23 cellular contexts compared by ENCODE assay signal in the genomic region with DNA sequence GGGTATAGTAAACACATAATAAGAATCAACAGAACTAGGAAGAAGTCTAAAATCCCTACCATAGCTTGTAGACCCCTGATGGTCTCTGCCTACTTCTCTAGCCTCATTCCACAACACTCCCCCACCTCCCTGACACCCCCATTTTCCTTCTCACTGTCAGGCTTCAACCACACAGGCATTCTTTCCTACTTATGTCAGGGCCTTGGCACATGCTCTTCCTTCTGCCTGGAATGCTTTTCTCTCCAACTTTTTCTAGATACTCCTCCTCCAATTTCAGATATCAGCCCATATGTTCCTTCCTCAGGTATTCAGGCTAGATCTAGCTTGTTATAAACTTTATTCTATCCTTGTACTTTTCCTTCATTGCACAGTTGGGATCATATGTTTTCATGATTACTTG.
"Had no signal": no experiment of that assay in that cellular context is flagged by ENCODE, and none has a peak within 500 bp of the region (broad histone marks: within the 10 kb centered on the region; RNA-seq: fewer than 3 reads in every experiment).

No MANE protein-coding gene starts in this region.

- H3K36me3 ChIP-seq: esophagus muscularis mucosa, left ventricle myocardium inferior, WERI-Rb-1 had no signal

- H3K4me3 ChIP-seq: coronary artery, esophagus muscularis mucosa, left ventricle myocardium inferior, testis had no signal

- H3K9me3 ChIP-seq: esophagus muscularis mucosa, left ventricle myocardium inferior, testis had no signal

- H3K36me3 Mint-ChIP-seq: activated naive CD4-positive, alpha-beta T cell treated with anti-CD3 and anti-CD28 coated beads, Interleukin-2, amount 50 U/mL, for 72 hours; natural killer cell treated with Interleukin-12 subunit alpha and Interleukin-12 subunit beta and Interleukin-15 and Interleukin-18, amount 100 ng/mL, for 72 hours; stimulated activated naive B cell treated with anti-CD40 and anti-IgM and Interleukin-4, amounts not matched to agents 10 μg/mL and 1 μg/mL and 100 μg/mL, for 72 hours; type B pancreatic cell had no signal

- H3K27ac Mint-ChIP-seq: activated CD4-positive, alpha-beta T cell treated with anti-CD3 and anti-CD28 coated beads, Interleukin-2, amount 10 ng/mL, durations not matched to agents 7 days and 5 days; activated naive CD4-positive, alpha-beta T cell treated with anti-CD3 and anti-CD28 coated beads, Interleukin-2, amount 50 U/mL, for 72 hours; natural killer cell treated with Interleukin-12 subunit alpha and Interleukin-12 subunit beta and Interleukin-15 and Interleukin-18, amount 100 ng/mL, for 72 hours; progenitor cell of endocrine pancreas; stimulated activated naive B cell treated with anti-CD40 and anti-IgM and Interleukin-4, amounts not matched to agents 10 μg/mL and 1 μg/mL and 100 μg/mL, for 72 hours; type B pancreatic cell had no signal

- FAIRE-seq: TTC549 had no signal

- DNase-seq: activated CD4-positive, alpha-beta T cell treated with anti-CD3 and anti-CD28 coated beads, Interleukin-2, amount 10 ng/mL, durations not matched to agents 7 days and 5 days; activated CD4-positive, CD25-positive, alpha-beta regulatory T cell treated with anti-CD3 and anti-CD28 coated beads, Interleukin-2, amount 50 U/mL, for 72 hours; activated gamma-delta T cell treated with Interleukin-2 at 50 U/mL for 16 hours; activated T-cell treated with anti-CD3 and anti-CD28 coated beads, Interleukin-2, amount 50 U/mL, for 1 hour; aorta; cerebellar nuclear complex; kidney glomerular epithelial cell; left ventricle myocardium inferior; mammary epithelial cell; midbrain; stimulated activated CD4-positive, alpha-beta T cell treated with anti-CD3 and anti-CD28 coated beads, Interleukin-2, amount 100 ng/mL, for 48 hours; stimulated activated CD8-positive, alpha-beta memory T cell treated with anti-CD3 and anti-CD28 coated beads, Interleukin-4, amount 100 ng/mL, for 48 hours; stimulated activated naive B cell treated with anti-CD40 and anti-IgM and Interleukin-4, amounts not matched to agents 10 μg/mL and 1 μg/mL and 100 μg/mL, for 72 hours; T-helper 1 cell; testis; WERI-Rb-1 had no signal

- H3K4me1 ChIP-seq: esophagus muscularis mucosa, left ventricle myocardium inferior had no signal

- H3K9me3 Mint-ChIP-seq: activated CD4-positive, alpha-beta T cell treated with anti-CD3 and anti-CD28 coated beads, Interleukin-2, amount 10 ng/mL, durations not matched to agents 7 days and 5 days; activated naive CD4-positive, alpha-beta T cell treated with anti-CD3 and anti-CD28 coated beads, Interleukin-2, amount 50 U/mL, for 72 hours; stimulated activated naive B cell treated with anti-CD40 and anti-IgM and Interleukin-4, amounts not matched to agents 10 μg/mL and 1 μg/mL and 100 μg/mL, for 72 hours had no signal

- H3K4me3 Mint-ChIP-seq: activated CD4-positive, alpha-beta T cell treated with anti-CD3 and anti-CD28 coated beads, Interleukin-2, amount 10 ng/mL, durations not matched to agents 7 days and 5 days; natural killer cell treated with Interleukin-12 subunit alpha and Interleukin-12 subunit beta and Interleukin-15 and Interleukin-18, amount 100 ng/mL, for 72 hours; stimulated activated naive B cell treated with anti-CD40 and anti-IgM and Interleukin-4, amounts not matched to agents 10 μg/mL and 1 μg/mL and 100 μg/mL, for 72 hours; type B pancreatic cell had no signal

- H3K4me1 Mint-ChIP-seq: activated CD4-positive, alpha-beta T cell treated with anti-CD3 and anti-CD28 coated beads, Interleukin-2, amount 10 ng/mL, durations not matched to agents 7 days and 5 days; stimulated activated naive B cell treated with anti-CD40 and anti-IgM and Interleukin-4, amounts not matched to agents 10 μg/mL and 1 μg/mL and 100 μg/mL, for 72 hours had no signal

- ATAC-seq: activated naive CD4-positive, alpha-beta T cell treated with anti-CD3 and anti-CD28 coated beads, Interleukin-2, amount 50 U/mL, for 72 hours; natural killer cell treated with Interleukin-12 subunit alpha and Interleukin-12 subunit beta and Interleukin-15 and Interleukin-18, amount 100 ng/mL, for 72 hours; stimulated activated naive B cell treated with anti-CD40 and anti-IgM and Interleukin-4, amounts not matched to agents 10 μg/mL and 1 μg/mL and 100 μg/mL, for 72 hours had no signal

- H3K27me3 ChIP-seq: esophagus muscularis mucosa, testis had no signal

- H3K27ac ChIP-seq: coronary artery, esophagus muscularis mucosa, left ventricle myocardium inferior, testis, WERI-Rb-1 had no signal
